Comparison of ENCODE assay signal across 8 cellular contexts in genomic region chr1:12153181-12153785, GRCh38. TPM values are rescaled to one million over a fixed set of nuclear protein-coding genes. Genes with fewer than 3 reads are reported as not detected.
A peak's percentile ranks its signal among the peaks of the same experiment; 100 is the strongest.
DNase-seq lines count a peak whose midpoint lies in the region; ATAC-seq and TF ChIP-seq lines count a peak whose summit lies in the region.

No MANE protein-coding gene starts in this region.

- no peak overlapping the region for H3K4me3 Mint-ChIP-seq in glutamatergic neuron (ENCODE audit: unreplicated experiment)

- ATAC-seq in lower lobe of right lung (peak; percentile 74 to 83), GM18873 (IDR thresholded peaks at IDR 0.05; ENCODE audit: low FRiP score, unreplicated experiment) (no peak)

- H3K27ac ChIP-seq in ascending aorta (peak overlapping the region; percentile 62 to 69), lower lobe of right lung (peak overlapping the region; percentile 72), uterus (no peak overlapping the region)

- DNase-seq in GM03348 (ENCODE audit: low spot score) (peak; percentile 93), KG1 (lab: John Stamatoyannopoulos, UW) (peak; percentile 39), ascending aorta (ENCODE audit: low spot score in 2 of 2) (peak; percentile 70 to 83), lower lobe of right lung (peak; percentile 80), glutamatergic neuron (no peak), NCI-H1092 (lab: John Stamatoyannopoulos, UW) (no peak), uterus (no peak)

- H3K4me3 ChIP-seq in ascending aorta: no peak overlapping the region
- no peak overlapping the region for H3K4me3 ChIP-seq in lower lobe of right lung
- no peak overlapping the region for H3K4me3 ChIP-seq in uterus

- H3K36me3 Mint-ChIP-seq in glutamatergic neuron (ENCODE audit: unreplicated experiment): no peaks in the 10 kb centered on the region

- peaks cover 4% of the 10 kb centered on the region for H3K9me3 Mint-ChIP-seq in glutamatergic neuron (ENCODE audit: unreplicated experiment)

- H3K4me1 Mint-ChIP-seq in glutamatergic neuron (ENCODE audit: low read depth, unreplicated experiment): no peaks in the 10 kb centered on the region

- intact Hi-C loops in ascending aorta (cut with DNase I): no loop called here
- intact Hi-C loops in lower lobe of right lung (cut with DNase I): no loop called here
- intact Hi-C loops in uterus (cut with DNase I; ENCODE audit: low total_unique reads): no loop called here

- H3K27me3 Mint-ChIP-seq in glutamatergic neuron (ENCODE audit: unreplicated experiment): peaks cover 5% of the 10 kb centered on the region

- no peak overlapping the region for H3K27ac Mint-ChIP-seq in glutamatergic neuron (ENCODE audit: unreplicated experiment)

- H3K9me3 ChIP-seq in ascending aorta (peaks cover 0 to 5% of the 10 kb centered on the region in 2 donors), lower lobe of right lung (no peaks in the 10 kb centered on the region), uterus (no peaks in the 10 kb centered on the region)

- H3K27me3 ChIP-seq in ascending aorta (no peaks in the 10 kb centered on the region), lower lobe of right lung (ENCODE audit: low read depth) (no peaks in the 10 kb centered on the region), uterus (no peaks in the 10 kb centered on the region)

- no peak for TF ChIP-seq CTCF in ascending aorta (IDR thresholded peaks at IDR 0.05)
- TF ChIP-seq CTCF in lower lobe of right lung (IDR thresholded peaks at IDR 0.05): no peak
- TF ChIP-seq CTCF in glutamatergic neuron (IDR thresholded peaks at IDR 0.05; ENCODE audit: partially characterized antibody, unreplicated experiment): no peak
- TF ChIP-seq CTCF in uterus (IDR thresholded peaks at IDR 0.05): no peak

- peaks cover 0 to 4% of the 10 kb centered on the region in 2 donors for H3K4me1 ChIP-seq in ascending aorta
- peaks cover 69% of the 10 kb centered on the region for H3K4me1 ChIP-seq in lower lobe of right lung
- no peaks in the 10 kb centered on the region for H3K4me1 ChIP-seq in uterus

- H3K36me3 ChIP-seq in ascending aorta (no peaks in the 10 kb centered on the region), lower lobe of right lung (no peaks in the 10 kb centered on the region), uterus (no peaks in the 10 kb centered on the region)

- no peak for TF ChIP-seq POLR2A in uterus (IDR thresholded peaks at IDR 0.05)

RNA-seq across cellular contexts. Expression of gene TNFRSF1B, which starts 13.5 kb away (rescaled TPM):
- total RNA-seq in ascending aorta (139 TPM), lower lobe of right lung (67.0 TPM), glutamatergic neuron (ENCODE audit: unreplicated experiment) (5.1 TPM), uterus (10 to 100 TPM in 3 of 4 donors, 1 to 10 TPM in 1; 8.8 to 53.4 (median 24.2) TPM)

Comparison
In these comparisons a context has a peak if more than half of its experiments do, and no peak if none do; other contexts are left out.
1. DNase-seq: peak in GM03348 (single experiment), KG1 (single experiment), ascending aorta (2 of 2) and lower lobe of right lung (single experiment); none in glutamatergic neuron (single experiment), NCI-H1092 (single experiment) and uterus (0 of 2).
2. H3K27ac ChIP-seq: peak in ascending aorta (2 of 2) and lower lobe of right lung (single experiment); none in uterus (0 of 2).